Comparison of ENCODE assay signal across 1 cellular context in genomic region chr3:13648060-13648743, GRCh38.
A peak's percentile ranks its signal among the peaks of the same experiment; 100 is the strongest.
TF ChIP-seq lines count a peak whose summit lies in the region.

No MANE protein-coding gene starts in this region.

TF ChIP-seq in HEK293, 187 proteins besides CTCF, POLR2A, EP300 and RAD21 (continued from another document and continues in another):
- TF ChIP-seq KLF1 (tag by site-specific recombination; IDR thresholded peaks at IDR 0.05) = no peak
- TF ChIP-seq TRIM28 (IDR thresholded peaks at IDR 0.05; ENCODE audit: borderline replicate concordance, low read length) = no peak
- TF ChIP-seq YY2 (tag by site-specific recombination; IDR thresholded peaks at IDR 0.05) = peak; percentile 74
- no peak for TF ChIP-seq ZNF175 (tag by site-specific recombination; IDR thresholded peaks at IDR 0.05)
- no peak for TF ChIP-seq BCL11B (tag by site-specific recombination; IDR thresholded peaks at IDR 0.05; ENCODE audit: low read depth)
- TF ChIP-seq, protein P1, sequence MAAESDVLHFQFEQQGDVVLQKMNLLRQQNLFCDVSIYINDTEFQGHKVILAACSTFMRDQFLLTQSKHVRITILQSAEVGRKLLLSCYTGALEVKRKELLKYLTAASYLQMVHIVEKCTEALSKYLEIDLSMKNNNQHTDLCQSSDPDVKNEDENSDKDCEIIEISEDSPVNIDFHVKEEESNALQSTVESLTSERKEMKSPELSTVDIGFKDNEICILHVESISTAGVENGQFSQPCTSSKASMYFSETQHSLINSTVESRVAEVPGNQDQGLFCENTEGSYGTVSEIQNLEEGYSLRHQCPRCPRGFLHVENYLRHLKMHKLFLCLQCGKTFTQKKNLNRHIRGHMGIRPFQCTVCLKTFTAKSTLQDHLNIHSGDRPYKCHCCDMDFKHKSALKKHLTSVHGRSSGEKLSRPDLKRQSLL (tag by site-specific recombination; IDR thresholded peaks at IDR 0.05) = no peak
- TF ChIP-seq ZNF561 (tag by site-specific recombination; IDR thresholded peaks at IDR 0.05; ENCODE audit: borderline replicate concordance) = no peak
- no peak for TF ChIP-seq ZNF26 (tag by site-specific recombination; IDR thresholded peaks at IDR 0.05)
- TF ChIP-seq ZBTB1 (tag by site-specific recombination; IDR thresholded peaks at IDR 0.05) = no peak
- TF ChIP-seq, protein P2, sequence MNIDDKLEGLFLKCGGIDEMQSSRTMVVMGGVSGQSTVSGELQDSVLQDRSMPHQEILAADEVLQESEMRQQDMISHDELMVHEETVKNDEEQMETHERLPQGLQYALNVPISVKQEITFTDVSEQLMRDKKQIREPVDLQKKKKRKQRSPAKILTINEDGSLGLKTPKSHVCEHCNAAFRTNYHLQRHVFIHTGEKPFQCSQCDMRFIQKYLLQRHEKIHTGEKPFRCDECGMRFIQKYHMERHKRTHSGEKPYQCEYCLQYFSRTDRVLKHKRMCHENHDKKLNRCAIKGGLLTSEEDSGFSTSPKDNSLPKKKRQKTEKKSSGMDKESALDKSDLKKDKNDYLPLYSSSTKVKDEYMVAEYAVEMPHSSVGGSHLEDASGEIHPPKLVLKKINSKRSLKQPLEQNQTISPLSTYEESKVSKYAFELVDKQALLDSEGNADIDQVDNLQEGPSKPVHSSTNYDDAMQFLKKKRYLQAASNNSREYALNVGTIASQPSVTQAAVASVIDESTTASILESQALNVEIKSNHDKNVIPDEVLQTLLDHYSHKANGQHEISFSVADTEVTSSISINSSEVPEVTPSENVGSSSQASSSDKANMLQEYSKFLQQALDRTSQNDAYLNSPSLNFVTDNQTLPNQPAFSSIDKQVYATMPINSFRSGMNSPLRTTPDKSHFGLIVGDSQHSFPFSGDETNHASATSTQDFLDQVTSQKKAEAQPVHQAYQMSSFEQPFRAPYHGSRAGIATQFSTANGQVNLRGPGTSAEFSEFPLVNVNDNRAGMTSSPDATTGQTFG (tag by site-specific recombination; IDR thresholded peaks at IDR 0.05; ENCODE audit: borderline replicate concordance) = no peak
- no peak for TF ChIP-seq HOXC10 (CRISPR knock-in tag; IDR thresholded peaks at IDR 0.05)
- no peak for TF ChIP-seq AEBP2 (tag by site-specific recombination; IDR thresholded peaks at IDR 0.05; ENCODE audit: borderline replicate concordance)
- TF ChIP-seq ZNF48 (tag by site-specific recombination; IDR thresholded peaks at IDR 0.05) = no peak
- TF ChIP-seq ZNF555 (tag by site-specific recombination; conservative IDR thresholded peaks at IDR 0.05) = no peak
- TF ChIP-seq, protein P3, sequence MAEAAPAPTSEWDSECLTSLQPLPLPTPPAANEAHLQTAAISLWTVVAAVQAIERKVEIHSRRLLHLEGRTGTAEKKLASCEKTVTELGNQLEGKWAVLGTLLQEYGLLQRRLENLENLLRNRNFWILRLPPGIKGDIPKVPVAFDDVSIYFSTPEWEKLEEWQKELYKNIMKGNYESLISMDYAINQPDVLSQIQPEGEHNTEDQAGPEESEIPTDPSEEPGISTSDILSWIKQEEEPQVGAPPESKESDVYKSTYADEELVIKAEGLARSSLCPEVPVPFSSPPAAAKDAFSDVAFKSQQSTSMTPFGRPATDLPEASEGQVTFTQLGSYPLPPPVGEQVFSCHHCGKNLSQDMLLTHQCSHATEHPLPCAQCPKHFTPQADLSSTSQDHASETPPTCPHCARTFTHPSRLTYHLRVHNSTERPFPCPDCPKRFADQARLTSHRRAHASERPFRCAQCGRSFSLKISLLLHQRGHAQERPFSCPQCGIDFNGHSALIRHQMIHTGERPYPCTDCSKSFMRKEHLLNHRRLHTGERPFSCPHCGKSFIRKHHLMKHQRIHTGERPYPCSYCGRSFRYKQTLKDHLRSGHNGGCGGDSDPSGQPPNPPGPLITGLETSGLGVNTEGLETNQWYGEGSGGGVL (tag by site-specific recombination; IDR thresholded peaks at IDR 0.05) = no peak
- TF ChIP-seq ZNF292 (tag by site-specific recombination; IDR thresholded peaks at IDR 0.05; ENCODE audit: borderline replicate concordance, low read depth) = no peak
- TF ChIP-seq ZBTB48 (tag by site-specific recombination; IDR thresholded peaks at IDR 0.05) = peak; percentile 54; the same call in 1 of the 2 replicates
- no peak for TF ChIP-seq ZNF433 (tag by site-specific recombination; IDR thresholded peaks at IDR 0.05; ENCODE audit: low read depth)
- TF ChIP-seq ZFP37 (tag by site-specific recombination; IDR thresholded peaks at IDR 0.05) = no peak
- no peak for TF ChIP-seq ZBTB20 (tag by site-specific recombination; IDR thresholded peaks at IDR 0.05)
- TF ChIP-seq, protein P4, sequence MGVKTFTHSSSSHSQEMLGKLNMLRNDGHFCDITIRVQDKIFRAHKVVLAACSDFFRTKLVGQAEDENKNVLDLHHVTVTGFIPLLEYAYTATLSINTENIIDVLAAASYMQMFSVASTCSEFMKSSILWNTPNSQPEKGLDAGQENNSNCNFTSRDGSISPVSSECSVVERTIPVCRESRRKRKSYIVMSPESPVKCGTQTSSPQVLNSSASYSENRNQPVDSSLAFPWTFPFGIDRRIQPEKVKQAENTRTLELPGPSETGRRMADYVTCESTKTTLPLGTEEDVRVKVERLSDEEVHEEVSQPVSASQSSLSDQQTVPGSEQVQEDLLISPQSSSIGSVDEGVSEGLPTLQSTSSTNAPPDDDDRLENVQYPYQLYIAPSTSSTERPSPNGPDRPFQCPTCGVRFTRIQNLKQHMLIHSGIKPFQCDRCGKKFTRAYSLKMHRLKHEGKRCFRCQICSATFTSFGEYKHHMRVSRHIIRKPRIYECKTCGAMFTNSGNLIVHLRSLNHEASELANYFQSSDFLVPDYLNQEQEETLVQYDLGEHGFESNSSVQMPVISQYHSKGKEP (tag by site-specific recombination; IDR thresholded peaks at IDR 0.05) = no peak
- TF ChIP-seq KLF8 (tag by site-specific recombination; IDR thresholded peaks at IDR 0.05) = peak; percentile 30; the same call in 1 of the 2 replicates
- TF ChIP-seq EGR2 (tag by site-specific recombination; IDR thresholded peaks at IDR 0.05; ENCODE audit: low read depth) = no peak
- TF ChIP-seq ZFP41 (tag by site-specific recombination; IDR thresholded peaks at IDR 0.05; ENCODE audit: borderline replicate concordance) = no peak
- no peak; the same call in 1 of the 2 replicates for TF ChIP-seq GLIS1 (tag by site-specific recombination; IDR thresholded peaks at IDR 0.05)
- TF ChIP-seq SCRT1 (tag by site-specific recombination; IDR thresholded peaks at IDR 0.05; ENCODE audit: borderline replicate concordance) = no peak
- TF ChIP-seq ZNF169 (tag by site-specific recombination; IDR thresholded peaks at IDR 0.05) = no peak
- TF ChIP-seq OVOL3 (tag by site-specific recombination; IDR thresholded peaks at IDR 0.05) = no peak
- TF ChIP-seq ZNF501 (tag by site-specific recombination; IDR thresholded peaks at IDR 0.05) = peak; percentile 85; the same call in 1 of the 2 replicates
- no peak for TF ChIP-seq ZNF692 (tag by site-specific recombination; IDR thresholded peaks at IDR 0.05)
- no peak for TF ChIP-seq ZBTB21 (tag by site-specific recombination; IDR thresholded peaks at IDR 0.05)
- TF ChIP-seq, protein P5, sequence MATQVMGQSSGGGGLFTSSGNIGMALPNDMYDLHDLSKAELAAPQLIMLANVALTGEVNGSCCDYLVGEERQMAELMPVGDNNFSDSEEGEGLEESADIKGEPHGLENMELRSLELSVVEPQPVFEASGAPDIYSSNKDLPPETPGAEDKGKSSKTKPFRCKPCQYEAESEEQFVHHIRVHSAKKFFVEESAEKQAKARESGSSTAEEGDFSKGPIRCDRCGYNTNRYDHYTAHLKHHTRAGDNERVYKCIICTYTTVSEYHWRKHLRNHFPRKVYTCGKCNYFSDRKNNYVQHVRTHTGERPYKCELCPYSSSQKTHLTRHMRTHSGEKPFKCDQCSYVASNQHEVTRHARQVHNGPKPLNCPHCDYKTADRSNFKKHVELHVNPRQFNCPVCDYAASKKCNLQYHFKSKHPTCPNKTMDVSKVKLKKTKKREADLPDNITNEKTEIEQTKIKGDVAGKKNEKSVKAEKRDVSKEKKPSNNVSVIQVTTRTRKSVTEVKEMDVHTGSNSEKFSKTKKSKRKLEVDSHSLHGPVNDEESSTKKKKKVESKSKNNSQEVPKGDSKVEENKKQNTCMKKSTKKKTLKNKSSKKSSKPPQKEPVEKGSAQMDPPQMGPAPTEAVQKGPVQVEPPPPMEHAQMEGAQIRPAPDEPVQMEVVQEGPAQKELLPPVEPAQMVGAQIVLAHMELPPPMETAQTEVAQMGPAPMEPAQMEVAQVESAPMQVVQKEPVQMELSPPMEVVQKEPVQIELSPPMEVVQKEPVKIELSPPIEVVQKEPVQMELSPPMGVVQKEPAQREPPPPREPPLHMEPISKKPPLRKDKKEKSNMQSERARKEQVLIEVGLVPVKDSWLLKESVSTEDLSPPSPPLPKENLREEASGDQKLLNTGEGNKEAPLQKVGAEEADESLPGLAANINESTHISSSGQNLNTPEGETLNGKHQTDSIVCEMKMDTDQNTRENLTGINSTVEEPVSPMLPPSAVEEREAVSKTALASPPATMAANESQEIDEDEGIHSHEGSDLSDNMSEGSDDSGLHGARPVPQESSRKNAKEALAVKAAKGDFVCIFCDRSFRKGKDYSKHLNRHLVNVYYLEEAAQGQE (tag by site-specific recombination; IDR thresholded peaks at IDR 0.05) = no peak
- TF ChIP-seq, protein P6, sequence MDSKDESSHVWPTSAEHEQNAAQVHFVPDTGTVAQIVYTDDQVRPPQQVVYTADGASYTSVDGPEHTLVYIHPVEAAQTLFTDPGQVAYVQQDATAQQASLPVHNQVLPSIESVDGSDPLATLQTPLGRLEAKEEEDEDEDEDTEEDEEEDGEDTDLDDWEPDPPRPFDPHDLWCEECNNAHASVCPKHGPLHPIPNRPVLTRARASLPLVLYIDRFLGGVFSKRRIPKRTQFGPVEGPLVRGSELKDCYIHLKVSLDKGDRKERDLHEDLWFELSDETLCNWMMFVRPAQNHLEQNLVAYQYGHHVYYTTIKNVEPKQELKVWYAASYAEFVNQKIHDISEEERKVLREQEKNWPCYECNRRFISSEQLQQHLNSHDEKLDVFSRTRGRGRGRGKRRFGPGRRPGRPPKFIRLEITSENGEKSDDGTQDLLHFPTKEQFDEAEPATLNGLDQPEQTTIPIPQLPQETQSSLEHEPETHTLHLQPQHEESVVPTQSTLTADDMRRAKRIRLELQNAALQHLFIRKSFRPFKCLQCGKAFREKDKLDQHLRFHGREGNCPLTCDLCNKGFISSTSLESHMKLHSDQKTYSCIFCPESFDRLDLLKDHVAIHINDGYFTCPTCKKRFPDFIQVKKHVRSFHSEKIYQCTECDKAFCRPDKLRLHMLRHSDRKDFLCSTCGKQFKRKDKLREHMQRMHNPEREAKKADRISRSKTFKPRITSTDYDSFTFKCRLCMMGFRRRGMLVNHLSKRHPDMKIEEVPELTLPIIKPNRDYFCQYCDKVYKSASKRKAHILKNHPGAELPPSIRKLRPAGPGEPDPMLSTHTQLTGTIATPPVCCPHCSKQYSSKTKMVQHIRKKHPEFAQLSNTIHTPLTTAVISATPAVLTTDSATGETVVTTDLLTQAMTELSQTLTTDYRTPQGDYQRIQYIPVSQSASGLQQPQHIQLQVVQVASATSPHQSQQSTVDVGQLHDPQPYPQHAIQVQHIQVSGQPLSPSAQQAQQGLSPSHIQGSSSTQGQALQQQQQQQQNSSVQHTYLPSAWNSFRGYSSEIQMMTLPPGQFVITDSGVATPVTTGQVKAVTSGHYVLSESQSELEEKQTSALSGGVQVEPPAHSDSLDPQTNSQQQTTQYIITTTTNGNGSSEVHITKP (tag by site-specific recombination; IDR thresholded peaks at IDR 0.05) = peak; percentile 100
- TF ChIP-seq ZNF837 (tag by site-specific recombination; IDR thresholded peaks at IDR 0.05) = no peak
- no peak for TF ChIP-seq ZNF214 (tag by site-specific recombination; IDR thresholded peaks at IDR 0.05; ENCODE audit: borderline replicate concordance)
- TF ChIP-seq ZNF670 (tag by site-specific recombination; IDR thresholded peaks at IDR 0.05; ENCODE audit: low read depth) = no peak
- no peak for TF ChIP-seq FEZF1 (tag by site-specific recombination; IDR thresholded peaks at IDR 0.05)
- TF ChIP-seq ZNF140 (tag by site-specific recombination; IDR thresholded peaks at IDR 0.05) = no peak
- no peak for TF ChIP-seq ZNF624 (tag by site-specific recombination; IDR thresholded peaks at IDR 0.05)
- TF ChIP-seq ZNF701 (tag by site-specific recombination; IDR thresholded peaks at IDR 0.05) = no peak
- no peak for TF ChIP-seq ZNF223 (tag by site-specific recombination; IDR thresholded peaks at IDR 0.05)
- no peak for TF ChIP-seq ZNF558 (tag by site-specific recombination; IDR thresholded peaks at IDR 0.05)
- TF ChIP-seq, protein P7, sequence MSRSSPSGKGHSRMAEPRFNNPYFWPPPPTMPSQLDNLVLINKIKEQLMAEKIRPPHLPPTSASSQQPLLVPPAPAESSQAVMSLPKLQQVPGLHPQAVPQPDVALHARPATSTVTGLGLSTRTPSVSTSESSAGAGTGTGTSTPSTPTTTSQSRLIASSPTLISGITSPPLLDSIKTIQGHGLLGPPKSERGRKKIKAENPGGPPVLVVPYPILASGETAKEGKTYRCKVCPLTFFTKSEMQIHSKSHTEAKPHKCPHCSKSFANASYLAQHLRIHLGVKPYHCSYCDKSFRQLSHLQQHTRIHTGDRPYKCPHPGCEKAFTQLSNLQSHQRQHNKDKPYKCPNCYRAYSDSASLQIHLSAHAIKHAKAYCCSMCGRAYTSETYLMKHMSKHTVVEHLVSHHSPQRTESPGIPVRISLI (tag by site-specific recombination; IDR thresholded peaks at IDR 0.05) = no peak
